In genomic region chr13:96661612-96662011, GRCh38 we compare ENCODE assay signal across 3 cellular contexts.
TF ChIP-seq lines count a peak whose summit lies in the region.

No MANE protein-coding gene starts in this region.

TF ChIP-seq in HepG2, 621 proteins besides CTCF, POLR2A, EP300 and RAD21:
- TF ChIP-seq ZNF563 (CRISPR knock-in tag; IDR thresholded peaks at IDR 0.05) (no peak), ZNF337 (CRISPR knock-in tag; IDR thresholded peaks at IDR 0.05; ENCODE audit: borderline replicate concordance, low read depth) (peak; percentile 89; the same call in 1 of the 2 replicates)

TF ChIP-seq in HEK293, 187 proteins besides CTCF, POLR2A, EP300 and RAD21:
- TF ChIP-seq SETDB1 (IDR thresholded peaks at IDR 0.05; ENCODE audit: insufficient read length, low read length) (peak; percentile 87), BCL11B (tag by site-specific recombination; IDR thresholded peaks at IDR 0.05; ENCODE audit: low read depth) (no peak)

TF ChIP-seq in K562, 482 proteins besides CTCF, POLR2A, EP300 and RAD21:
- TF ChIP-seq, protein P1, sequence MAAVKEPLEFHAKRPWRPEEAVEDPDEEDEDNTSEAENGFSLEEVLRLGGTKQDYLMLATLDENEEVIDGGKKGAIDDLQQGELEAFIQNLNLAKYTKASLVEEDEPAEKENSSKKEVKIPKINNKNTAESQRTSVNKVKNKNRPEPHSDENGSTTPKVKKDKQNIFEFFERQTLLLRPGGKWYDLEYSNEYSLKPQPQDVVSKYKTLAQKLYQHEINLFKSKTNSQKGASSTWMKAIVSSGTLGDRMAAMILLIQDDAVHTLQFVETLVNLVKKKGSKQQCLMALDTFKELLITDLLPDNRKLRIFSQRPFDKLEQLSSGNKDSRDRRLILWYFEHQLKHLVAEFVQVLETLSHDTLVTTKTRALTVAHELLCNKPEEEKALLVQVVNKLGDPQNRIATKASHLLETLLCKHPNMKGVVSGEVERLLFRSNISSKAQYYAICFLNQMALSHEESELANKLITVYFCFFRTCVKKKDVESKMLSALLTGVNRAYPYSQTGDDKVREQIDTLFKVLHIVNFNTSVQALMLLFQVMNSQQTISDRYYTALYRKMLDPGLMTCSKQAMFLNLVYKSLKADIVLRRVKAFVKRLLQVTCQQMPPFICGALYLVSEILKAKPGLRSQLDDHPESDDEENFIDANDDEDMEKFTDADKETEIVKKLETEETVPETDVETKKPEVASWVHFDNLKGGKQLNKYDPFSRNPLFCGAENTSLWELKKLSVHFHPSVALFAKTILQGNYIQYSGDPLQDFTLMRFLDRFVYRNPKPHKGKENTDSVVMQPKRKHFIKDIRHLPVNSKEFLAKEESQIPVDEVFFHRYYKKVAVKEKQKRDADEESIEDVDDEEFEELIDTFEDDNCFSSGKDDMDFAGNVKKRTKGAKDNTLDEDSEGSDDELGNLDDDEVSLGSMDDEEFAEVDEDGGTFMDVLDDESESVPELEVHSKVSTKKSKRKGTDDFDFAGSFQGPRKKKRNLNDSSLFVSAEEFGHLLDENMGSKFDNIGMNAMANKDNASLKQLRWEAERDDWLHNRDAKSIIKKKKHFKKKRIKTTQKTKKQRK (IDR thresholded peaks at IDR 0.05; ENCODE audit: borderline replicate concordance, low read depth, low read length): no peak
- TF ChIP-seq NKRF (IDR thresholded peaks at IDR 0.05; ENCODE audit: borderline replicate concordance) (no peak), ZFP1 (CRISPR knock-in tag; IDR thresholded peaks at IDR 0.05) (peak; percentile 60; the same call in 1 of the 2 replicates), RBM34 (IDR thresholded peaks at IDR 0.05; ENCODE audit: borderline replicate concordance, insufficient read depth, low read length) (no peak)
- TF ChIP-seq, protein P2, sequence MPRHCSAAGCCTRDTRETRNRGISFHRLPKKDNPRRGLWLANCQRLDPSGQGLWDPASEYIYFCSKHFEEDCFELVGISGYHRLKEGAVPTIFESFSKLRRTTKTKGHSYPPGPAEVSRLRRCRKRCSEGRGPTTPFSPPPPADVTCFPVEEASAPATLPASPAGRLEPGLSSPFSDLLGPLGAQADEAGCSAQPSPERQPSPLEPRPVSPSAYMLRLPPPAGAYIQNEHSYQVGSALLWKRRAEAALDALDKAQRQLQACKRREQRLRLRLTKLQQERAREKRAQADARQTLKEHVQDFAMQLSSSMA (CRISPR knock-in tag; IDR thresholded peaks at IDR 0.05): no peak
TF ChIP-seq in K562: peak in this region for 1.
